ENCODE assay signal across 24 cellular contexts in the genomic region with DNA sequence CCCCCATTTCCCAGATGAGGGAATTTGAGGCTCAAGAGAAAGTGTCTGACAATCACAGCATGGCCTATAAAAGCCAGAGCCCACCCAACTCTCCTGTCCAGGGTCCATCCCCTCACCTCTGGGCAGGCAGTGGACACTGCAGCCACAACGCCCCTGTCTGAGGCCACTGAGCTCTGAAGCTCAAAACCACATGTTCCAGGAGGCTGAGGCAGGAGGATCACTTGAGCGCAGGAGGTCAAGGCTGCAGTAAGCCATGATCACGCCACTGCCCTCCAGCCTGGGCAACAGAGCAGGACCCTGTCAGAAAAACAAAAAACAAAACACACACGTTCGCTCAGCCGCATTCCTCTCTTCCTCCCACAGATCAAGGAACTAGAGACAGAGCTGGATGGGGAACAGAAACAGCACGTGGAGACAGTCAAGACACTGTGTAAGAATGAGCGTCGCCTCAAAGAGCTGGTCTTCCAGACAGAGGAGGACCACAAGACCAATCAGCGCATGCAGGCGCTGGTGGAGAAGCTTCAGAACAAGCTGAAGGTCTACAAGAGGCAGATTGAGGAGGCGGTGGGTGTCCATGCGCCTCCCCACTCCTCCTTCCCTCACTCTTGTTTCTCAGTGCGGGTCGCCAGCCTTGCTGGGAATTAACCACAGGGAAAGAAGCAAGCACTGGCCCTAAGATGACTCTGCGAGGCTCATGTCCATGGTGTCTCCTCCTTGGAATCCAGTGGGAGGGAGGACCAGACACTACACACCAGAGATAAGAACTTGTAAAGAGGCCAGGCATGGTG. TPM values are rescaled to one million over a fixed set of nuclear protein-coding genes. Genes with fewer than 3 reads are reported as not detected.
"Had no signal": no experiment of that assay in that cellular context is flagged by ENCODE, and none has a peak within 500 bp of the region (broad histone marks: within the 10 kb centered on the region; RNA-seq: fewer than 3 reads in every experiment).

No MANE protein-coding gene starts in this region.

- H3K27ac Mint-ChIP-seq: activated naive CD4-positive, alpha-beta T cell treated with anti-CD3 and anti-CD28 coated beads for 36 hours; activated T-helper 2 cell treated with anti-CD3 and anti-CD28 coated beads, Interferon-gamma antibody, Interleukin-2, Interleukin-4, amounts not matched to agents 10 μg/mL and 5 μg/mL and 100 μg/mL, durations not matched to agents 14 hours and 24 hours and 36 hours; nephron had no signal

- H3K27me3 Mint-ChIP-seq: stimulated activated naive CD8-positive, alpha-beta T cell treated with anti-CD3 and anti-CD28 coated beads, Interleukin-15, amount 100 ng/mL, for 72 hours had no signal

- H3K4me1 Mint-ChIP-seq: immature natural killer cell; nephron; stimulated activated naive CD8-positive, alpha-beta T cell treated with anti-CD3 and anti-CD28 coated beads, Interleukin-15, amount 100 ng/mL, for 72 hours had no signal

- H3K9me3 Mint-ChIP-seq: activated naive CD4-positive, alpha-beta T cell treated with anti-CD3 and anti-CD28 coated beads for 36 hours; activated T-helper 2 cell treated with anti-CD3 and anti-CD28 coated beads, Interferon-gamma antibody, Interleukin-2, Interleukin-4, amounts not matched to agents 10 μg/mL and 5 μg/mL and 100 μg/mL, durations not matched to agents 14 hours and 24 hours and 36 hours; immature natural killer cell; nephron; stimulated activated naive CD8-positive, alpha-beta T cell treated with anti-CD3 and anti-CD28 coated beads, Interleukin-15, amount 100 ng/mL, for 72 hours had no signal

- FAIRE-seq: endothelial cell of umbilical vein had no signal

- DNase-seq: activated CD4-positive, alpha-beta T cell treated with anti-CD3 and anti-CD28 coated beads for 1 hour; activated CD4-positive, alpha-beta T cell treated with anti-CD3 and anti-CD28 coated beads, Interleukin-2, amount 50 U/mL, for 4 hours; activated naive CD4-positive, alpha-beta T cell treated with anti-CD3 and anti-CD28 coated beads for 36 hours; activated T-cell treated with anti-CD3 and anti-CD28 coated beads for 4 hours; cerebellar nuclear complex; effector CD8-positive, alpha-beta T cell; esophagus squamous epithelium; foreskin fibroblast; glutamatergic neuron; immature natural killer cell; mesendoderm; ovary; sigmoid colon; stimulated activated CD4-positive, alpha-beta T cell treated with anti-CD3 and anti-CD28 coated beads, Interleukin-1b, Interleukin-23, amount 100 ng/mL, for 48 hours; stimulated activated naive CD8-positive, alpha-beta T cell treated with anti-CD3 and anti-CD28 coated beads, Interleukin-15, amount 100 ng/mL, for 72 hours had no signal

- H3K27ac ChIP-seq: ascending aorta, breast epithelium, esophagus squamous epithelium, ovary, sigmoid colon, VCaP had no signal

- H3K9me3 ChIP-seq: ascending aorta, ovary, sigmoid colon had no signal

- H3K4me3 Mint-ChIP-seq: activated naive CD4-positive, alpha-beta T cell treated with anti-CD3 and anti-CD28 coated beads for 36 hours; immature natural killer cell; nephron; stimulated activated naive CD8-positive, alpha-beta T cell treated with anti-CD3 and anti-CD28 coated beads, Interleukin-15, amount 100 ng/mL, for 72 hours had no signal

- H3K36me3 ChIP-seq: ascending aorta, breast epithelium, esophagus squamous epithelium, ovary, sigmoid colon had no signal

- H3K4me1 ChIP-seq: ascending aorta, breast epithelium, esophagus squamous epithelium, sigmoid colon had no signal

- H3K4me3 ChIP-seq: ascending aorta, breast epithelium, esophagus squamous epithelium, ovary, sigmoid colon had no signal

- H3K27me3 ChIP-seq: ascending aorta, breast epithelium, esophagus squamous epithelium, ovary, sigmoid colon had no signal

RNA-seq across cellular contexts. Expression of gene MYH16, which starts 33.0 kb away (rescaled TPM):
- total RNA-seq: activated naive CD4-positive, alpha-beta T cell treated with anti-CD3 and anti-CD28 coated beads for 36 hours; activated T-helper 2 cell treated with anti-CD3 and anti-CD28 coated beads, Interferon-gamma antibody, Interleukin-2, Interleukin-4, amounts not matched to agents 10 μg/mL and 5 μg/mL and 100 μg/mL, durations not matched to agents 14 hours and 24 hours and 36 hours; ascending aorta; breast epithelium; liver; ovary; sigmoid colon; temporal lobe; ureter had no signal
- polyA plus RNA-seq: immature natural killer cell, liver, ovary had no signal
